In genomic region chr16:5034167-5034523, GRCh38 we compare ENCODE assay signal across 2 cellular contexts.
TF ChIP-seq lines count a peak whose summit lies in the region.

No MANE protein-coding gene starts in this region.

TF ChIP-seq in A549, 52 proteins besides CTCF, POLR2A, EP300 and RAD21:
- TF ChIP-seq CBX2 (IDR thresholded peaks at IDR 0.05; ENCODE audit: borderline replicate concordance, low read depth) (no peak), SREBF2 (IDR thresholded peaks at IDR 0.05) (no peak), E2F6 (IDR thresholded peaks at IDR 0.05; ENCODE audit: borderline replicate concordance, low read depth) (no peak), SMC3 (IDR thresholded peaks at IDR 0.05) (no peak), REST (IDR thresholded peaks at IDR 0.05) (no peak), ATOH8 (CRISPR knock-in tag; IDR thresholded peaks at IDR 0.05; ENCODE audit: low read depth) (no peak), HOXA7 (CRISPR knock-in tag; IDR thresholded peaks at IDR 0.05) (no peak), ELK1 (IDR thresholded peaks at IDR 0.05; ENCODE audit: low read depth, low read length) (no peak), HOXB5 (CRISPR knock-in tag; IDR thresholded peaks at IDR 0.05) (no peak), KDM1A (IDR thresholded peaks at IDR 0.05; ENCODE audit: low read depth) (no peak)
TF ChIP-seq in A549: peak in this region for 0.

TF ChIP-seq in IMR-90, 13 proteins besides CTCF, POLR2A, EP300 and RAD21:
- TF ChIP-seq NFE2L2 (IDR thresholded peaks at IDR 0.05; ENCODE audit: low read depth, low read length) (no peak), ELK1 (IDR thresholded peaks at IDR 0.05; ENCODE audit: borderline replicate concordance, low read depth, low read length) (no peak), CEBPB (IDR thresholded peaks at IDR 0.05; ENCODE audit: low read depth, low read length) (no peak), RFX5 (IDR thresholded peaks at IDR 0.05; ENCODE audit: low read depth, low read length) (no peak), SMC3 (IDR thresholded peaks at IDR 0.05; ENCODE audit: low read depth, low read length) (no peak), MAFK (IDR thresholded peaks at IDR 0.05; ENCODE audit: low read depth, low read length) (no peak), USF2 (IDR thresholded peaks at IDR 0.05; ENCODE audit: low read depth, low read length) (no peak), MXI1 (IDR thresholded peaks at IDR 0.05; ENCODE audit: borderline replicate concordance, low read depth, low read length) (no peak), MAZ (IDR thresholded peaks at IDR 0.05; ENCODE audit: borderline replicate concordance, low read depth, low read length) (no peak), BHLHE40 (IDR thresholded peaks at IDR 0.05; ENCODE audit: low read depth, low read length) (no peak), RCOR1 (IDR thresholded peaks at IDR 0.05; ENCODE audit: insufficient replicate concordance, low read length) (no peak), CHD1 (IDR thresholded peaks at IDR 0.05; ENCODE audit: low read depth, low read length) (no peak)
